1 cellular context compared by ENCODE assay signal in genomic region chr19:17718467-17718987, GRCh38.
TF ChIP-seq lines count a peak whose summit lies in the region.

No MANE protein-coding gene starts in this region.

TF ChIP-seq in IMR-90, 13 proteins besides CTCF, POLR2A, EP300 and RAD21:
- TF ChIP-seq MXI1 (IDR thresholded peaks at IDR 0.05; ENCODE audit: borderline replicate concordance, low read depth, low read length) (no peak), NFE2L2 (IDR thresholded peaks at IDR 0.05; ENCODE audit: low read depth, low read length) (no peak), MAZ (IDR thresholded peaks at IDR 0.05; ENCODE audit: borderline replicate concordance, low read depth, low read length) (no peak), RFX5 (IDR thresholded peaks at IDR 0.05; ENCODE audit: low read depth, low read length) (no peak), SMC3 (IDR thresholded peaks at IDR 0.05; ENCODE audit: low read depth, low read length) (no peak), RCOR1 (IDR thresholded peaks at IDR 0.05; ENCODE audit: insufficient replicate concordance, low read length) (no peak), CHD1 (IDR thresholded peaks at IDR 0.05; ENCODE audit: low read depth, low read length) (no peak), MAFK (IDR thresholded peaks at IDR 0.05; ENCODE audit: low read depth, low read length) (no peak), BHLHE40 (IDR thresholded peaks at IDR 0.05; ENCODE audit: low read depth, low read length) (no peak), FOS (IDR thresholded peaks at IDR 0.05; ENCODE audit: low read depth, low read length) (no peak), CEBPB (IDR thresholded peaks at IDR 0.05; ENCODE audit: low read depth, low read length) (no peak)
- TF ChIP-seq, protein P1, sequence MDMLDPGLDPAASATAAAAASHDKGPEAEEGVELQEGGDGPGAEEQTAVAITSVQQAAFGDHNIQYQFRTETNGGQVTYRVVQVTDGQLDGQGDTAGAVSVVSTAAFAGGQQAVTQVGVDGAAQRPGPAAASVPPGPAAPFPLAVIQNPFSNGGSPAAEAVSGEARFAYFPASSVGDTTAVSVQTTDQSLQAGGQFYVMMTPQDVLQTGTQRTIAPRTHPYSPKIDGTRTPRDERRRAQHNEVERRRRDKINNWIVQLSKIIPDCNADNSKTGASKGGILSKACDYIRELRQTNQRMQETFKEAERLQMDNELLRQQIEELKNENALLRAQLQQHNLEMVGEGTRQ (IDR thresholded peaks at IDR 0.05; ENCODE audit: low read depth, low read length): no peak
- TF ChIP-seq, protein P2, sequence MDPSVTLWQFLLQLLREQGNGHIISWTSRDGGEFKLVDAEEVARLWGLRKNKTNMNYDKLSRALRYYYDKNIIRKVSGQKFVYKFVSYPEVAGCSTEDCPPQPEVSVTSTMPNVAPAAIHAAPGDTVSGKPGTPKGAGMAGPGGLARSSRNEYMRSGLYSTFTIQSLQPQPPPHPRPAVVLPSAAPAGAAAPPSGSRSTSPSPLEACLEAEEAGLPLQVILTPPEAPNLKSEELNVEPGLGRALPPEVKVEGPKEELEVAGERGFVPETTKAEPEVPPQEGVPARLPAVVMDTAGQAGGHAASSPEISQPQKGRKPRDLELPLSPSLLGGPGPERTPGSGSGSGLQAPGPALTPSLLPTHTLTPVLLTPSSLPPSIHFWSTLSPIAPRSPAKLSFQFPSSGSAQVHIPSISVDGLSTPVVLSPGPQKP (IDR thresholded peaks at IDR 0.05; ENCODE audit: borderline replicate concordance, low read depth, low read length): no peak
